ENCODE assay signal across 1 cellular context in genomic region chr16:87956771-87957279, GRCh38.
TF ChIP-seq lines count a peak whose summit lies in the region.

No MANE protein-coding gene starts in this region.

TF ChIP-seq in GM23338, 12 proteins besides CTCF, POLR2A, EP300 and RAD21 (continued from another document):
- TF ChIP-seq ZNF462 (CRISPR knock-in tag; IDR thresholded peaks at IDR 0.05): no peak
